24 cellular contexts compared by ENCODE assay signal in the genomic region with DNA sequence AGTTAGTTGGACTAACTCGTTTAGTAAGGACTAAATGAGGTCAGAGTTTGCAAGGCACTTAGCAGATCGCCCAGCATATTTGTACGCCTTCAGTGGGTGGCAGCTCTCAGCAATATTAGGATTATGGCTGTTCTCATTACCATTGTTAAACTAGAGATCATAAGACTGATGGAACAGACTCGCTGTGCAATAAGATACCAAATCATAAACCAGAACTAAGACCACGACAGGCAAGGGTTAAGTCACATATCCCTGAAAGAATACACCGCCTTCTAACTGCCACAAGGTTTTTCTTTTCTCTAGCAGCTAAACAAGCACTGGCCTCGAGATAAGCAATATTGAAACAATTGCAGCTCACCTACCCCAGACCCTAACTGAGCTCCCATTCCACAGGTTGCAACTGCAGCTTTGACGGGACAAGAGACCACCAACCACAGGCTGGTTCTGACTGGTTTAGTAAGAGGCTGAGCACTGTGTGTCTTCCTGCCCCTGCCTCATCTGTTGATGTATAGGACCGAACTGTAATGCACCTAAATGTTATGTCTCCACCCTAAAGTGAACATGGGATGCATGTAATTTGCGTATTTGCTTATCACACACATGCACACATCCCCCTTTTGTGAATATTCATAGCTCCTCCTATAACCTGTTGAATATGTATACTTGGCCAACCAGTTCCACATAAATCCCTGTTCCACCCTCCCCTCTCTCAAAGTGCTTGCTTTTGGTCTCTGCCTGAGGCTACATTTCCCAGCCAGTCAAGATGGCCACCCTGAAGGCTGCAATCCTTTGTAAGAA.
A peak's percentile ranks its signal among the peaks of the same experiment; 100 is the strongest.
DNase-seq lines count a peak whose midpoint lies in the region; ATAC-seq, FAIRE-seq and TF ChIP-seq lines count a peak whose summit lies in the region.
"Had no signal": no experiment of that assay in that cellular context is flagged by ENCODE, and none has a peak within 500 bp of the region (broad histone marks: within the 10 kb centered on the region; RNA-seq: fewer than 3 reads in every experiment).

No MANE protein-coding gene starts in this region.

- H3K36me3 Mint-ChIP-seq in endodermal cell (ENCODE audit: low read depth) = peaks cover 7% of the 10 kb centered on the region
- no peaks in the 10 kb centered on the region for H3K36me3 Mint-ChIP-seq in progenitor cell of endocrine pancreas (ENCODE audit: insufficient read depth)
- peaks cover 12% of the 10 kb centered on the region for H3K36me3 Mint-ChIP-seq in mesothelial cell of epicardium
- H3K36me3 Mint-ChIP-seq: CD8-positive, alpha-beta memory T cell had no signal

- no peak for TF ChIP-seq CTCF in GM12878 (IDR thresholded peaks at IDR 0.05 in 2 of 3, conservative IDR thresholded peaks at IDR 0.05 in 1 of 3; ENCODE audit: control insufficient read depth in 2 of 3, extremely low read depth in 1 of 3, insufficient read depth in 1 of 3, low read depth in 3 of 3, low read length in 3 of 3)
- TF ChIP-seq CTCF in endodermal cell (conservative IDR thresholded peaks at IDR 0.05) = no peak
- TF ChIP-seq CTCF in progenitor cell of endocrine pancreas (IDR thresholded peaks at IDR 0.05; ENCODE audit: unreplicated experiment) = no peak
- no peak for TF ChIP-seq CTCF in mesothelial cell of epicardium (IDR thresholded peaks at IDR 0.05; ENCODE audit: unreplicated experiment)

- peak overlapping the region; percentile 99 for H3K27ac ChIP-seq in BLaER1
- no peak overlapping the region for H3K27ac ChIP-seq in GM12878 (ENCODE audit: control insufficient read depth, insufficient read depth)
- H3K27ac ChIP-seq in endodermal cell (ENCODE audit: low read depth, low read length) = no peak overlapping the region
- H3K27ac ChIP-seq: C4-2B, SJSA1 had no signal

- H3K9ac ChIP-seq in BLaER1 (no peak overlapping the region; the same call in 1 of the 2 replicates), GM12878 (ENCODE audit: control insufficient read depth, insufficient read depth, low read length) (no peak overlapping the region), endodermal cell (ENCODE audit: extremely low read depth, low read length, poor library complexity, severe bottlenecking) (no peak overlapping the region)

- POLR2A ChIA-PET in GM12878 (lab: Charles Lee) = no interaction called here

- SMC1A ChIA-PET in GM12878 (lab: Charles Lee; ENCODE audit: uncharacterized antibody, unreplicated experiment) = no interaction called here

- in situ Hi-C loops in GM12878 (cut with MboI) = no loop called here

- H3K9me3 ChIP-seq in BLaER1 = no peaks in the 10 kb centered on the region
- H3K9me3 ChIP-seq in GM12878 (replicated peaks; ENCODE audit: control insufficient read depth, insufficient read depth, low read length) = no peaks in the 10 kb centered on the region
- H3K9me3 ChIP-seq in endodermal cell (ENCODE audit: control insufficient read depth, low read length) = peaks cover 11% of the 10 kb centered on the region
- H3K9me3 ChIP-seq: MG63, SJSA1 had no signal

- intact Hi-C loops in GM12878 (cut with micrococcal nuclease; ENCODE audit: unreplicated experiment) = no loop called here

- DNase-seq in GM12878 (ENCODE audit: low read depth, low spot score) (no peak), endodermal cell (no peak), progenitor cell of endocrine pancreas (ENCODE audit: low spot score, unreplicated experiment) (no peak), MV-4-11 (lab: John Stamatoyannopoulos, UW) (no peak), erythroblast (lab: John Stamatoyannopoulos, UW) (no peak), mesothelial cell of epicardium (ENCODE audit: low spot score in 2 of 2, unreplicated experiment in 2 of 2) (no peak)
- DNase-seq: 8988T, Calu3, DMS53, GDM1, MG63, NCI-H1048, NCI-H1436, NCI-H187 treated with DMSO at 0.1 percent for 48 hours, NCI-H2107, NCI-H510A, OCI-M1 had no signal

- H3K4me2 ChIP-seq in BLaER1 (peak overlapping the region; percentile 100), GM12878 (ENCODE audit: control insufficient read depth, insufficient read depth) (no peak overlapping the region)

- H3K4me3 Mint-ChIP-seq in endodermal cell (no peak overlapping the region), progenitor cell of endocrine pancreas (ENCODE audit: low read depth) (no peak overlapping the region), mesothelial cell of epicardium (no peak overlapping the region)
- H3K4me3 Mint-ChIP-seq: CD8-positive, alpha-beta memory T cell had no signal

- BruUV-seq in GM12878 (replicated peaks; lab: Mats Ljungman, UMichigan) = no TSS peak

- no peak for TF ChIP-seq RAD21 in GM12878 (IDR thresholded peaks at IDR 0.05; ENCODE audit: insufficient read depth, low read depth, low read length)

- H3K4me1 Mint-ChIP-seq in endodermal cell (peaks cover 18% of the 10 kb centered on the region), progenitor cell of endocrine pancreas (ENCODE audit: low read depth) (peaks cover 14% of the 10 kb centered on the region), mesothelial cell of epicardium (peaks cover 3% of the 10 kb centered on the region)
- H3K4me1 Mint-ChIP-seq: CD8-positive, alpha-beta memory T cell had no signal

- TF ChIP-seq POLR2A in GM12878 (IDR thresholded peaks at IDR 0.05; ENCODE audit: low read depth, low read length) (no peak), erythroblast (IDR thresholded peaks at IDR 0.05; ENCODE audit: low read length) (no peak)

- RAD21 ChIA-PET in GM12878 (lab: Charles Lee; ENCODE audit: unreplicated experiment) = no interaction called here

- peak; percentile 47 for FAIRE-seq in GM12878 (lab: Jason Lieb, UNC)
- FAIRE-seq: H54, RCC 7860 had no signal

- no peak for TF ChIP-seq EP300 in GM12878 (IDR thresholded peaks at IDR 0.05; ENCODE audit: borderline replicate concordance in 1 of 2, control insufficient read depth in 1 of 2, low read depth in 2 of 2, low read length in 2 of 2)

- peak overlapping the region; percentile 41; the same call in 1 of the 2 replicates for H3K4me3 ChIP-seq in BLaER1
- H3K4me3 ChIP-seq in GM12878 = no peak overlapping the region
- peak overlapping the region; percentile 69 for H3K4me3 ChIP-seq in endodermal cell (ENCODE audit: low read length)
- H3K4me3 ChIP-seq: MG63, SJSA1 had no signal

- H3K36me3 ChIP-seq in BLaER1 (no peaks in the 10 kb centered on the region), GM12878 (ENCODE audit: control insufficient read depth in 2 of 2, insufficient read depth in 2 of 2, low read length in 1 of 2) (no peaks in the 10 kb centered on the region), endodermal cell (ENCODE audit: control insufficient read depth, insufficient read depth, low read length) (no peaks in the 10 kb centered on the region)
- H3K36me3 ChIP-seq: MG63, SJSA1 had no signal

- H3K27me3 Mint-ChIP-seq in endodermal cell (ENCODE audit: insufficient read depth) = no peaks in the 10 kb centered on the region
- peaks cover 3% of the 10 kb centered on the region for H3K27me3 Mint-ChIP-seq in progenitor cell of endocrine pancreas
- H3K27me3 Mint-ChIP-seq in mesothelial cell of epicardium (ENCODE audit: low read depth) = peaks cover 1% of the 10 kb centered on the region

- no peaks in the 10 kb centered on the region for H3K79me2 ChIP-seq in GM12878 (ENCODE audit: control insufficient read depth, insufficient read depth, low read length)

- no peak overlapping the region for H2AFZ ChIP-seq in GM12878 (ENCODE audit: control insufficient read depth, low read depth, low read length)

- H3K4me1 ChIP-seq in BLaER1 = peaks cover 95% of the 10 kb centered on the region
- H3K4me1 ChIP-seq in GM12878 (ENCODE audit: control insufficient read depth, insufficient read depth, low read length) = no peaks in the 10 kb centered on the region
- peaks cover 4% of the 10 kb centered on the region for H3K4me1 ChIP-seq in endodermal cell (ENCODE audit: control insufficient read depth, insufficient read depth, low read length)
- H3K4me1 ChIP-seq: SJSA1 had no signal

- H3K27ac Mint-ChIP-seq in endodermal cell = peak overlapping the region; percentile 58
- peak overlapping the region; percentile 63 for H3K27ac Mint-ChIP-seq in progenitor cell of endocrine pancreas
- H3K27ac Mint-ChIP-seq in mesothelial cell of epicardium = no peak overlapping the region
- H3K27ac Mint-ChIP-seq: CD8-positive, alpha-beta memory T cell had no signal

- no peak for ATAC-seq in GM12878
- no peak for ATAC-seq in HG03025 (IDR thresholded peaks at IDR 0.05; ENCODE audit: low FRiP score, unreplicated experiment)

- H3K27me3 ChIP-seq in BLaER1 (no peaks in the 10 kb centered on the region), GM12878 (replicated peaks in 1 of 2; ENCODE audit: control insufficient read depth in 2 of 2, insufficient read depth in 2 of 2, low read length in 1 of 2) (peaks cover 0 to 5% of the 10 kb centered on the region in 2 experiments; a peak in 3 of 4 replicates), endodermal cell (ENCODE audit: control insufficient read depth, insufficient read depth, low read length, poor library complexity, severe bottlenecking) (no peaks in the 10 kb centered on the region)
- H3K27me3 ChIP-seq: MG63, SJSA1 had no signal

- CTCF ChIA-PET in GM12878 (lab: Yijun Ruan, JAX) = interaction anchor here (1.3 kb wide), 1 partner anchor 147 kb away, joined by 3 read pairs; no protein-coding TSS in a partner anchor

- peaks cover 12% of the 10 kb centered on the region for H3K9me3 Mint-ChIP-seq in endodermal cell
- H3K9me3 Mint-ChIP-seq in progenitor cell of endocrine pancreas (ENCODE audit: low read depth) = no peaks in the 10 kb centered on the region
- H3K9me3 Mint-ChIP-seq in mesothelial cell of epicardium = peaks cover 6% of the 10 kb centered on the region
- H3K9me3 Mint-ChIP-seq: CD8-positive, alpha-beta memory T cell had no signal

- 17% methylated on average over 10 of the region's 10 CpGs for WGBS in GM12878 (ENCODE audit: insufficient coverage, insufficient replicate concordance, low lambda C conversion rate, missing lambda C conversion rate)
- WGBS in endodermal cell (ENCODE audit: insufficient coverage in 1 of 2, insufficient read length in 1 of 2), 2 experiments = 78 to 90% methylated on average over 10 of the region's 10 CpGs

- H4K20me1 ChIP-seq in BLaER1 (no peaks in the 10 kb centered on the region), GM12878 (ENCODE audit: control insufficient read depth, insufficient read depth) (no peaks in the 10 kb centered on the region)

TF ChIP-seq in GM12878, 131 proteins besides CTCF, POLR2A, EP300 and RAD21 (continues in another document):
- no peak for TF ChIP-seq ZNF274 (IDR thresholded peaks at IDR 0.05; ENCODE audit: insufficient read depth, insufficient read length)
- no peak for TF ChIP-seq SUZ12 (IDR thresholded peaks at IDR 0.05; ENCODE audit: unreplicated experiment)
- TF ChIP-seq ZBED1 (IDR thresholded peaks at IDR 0.05; ENCODE audit: borderline replicate concordance) = no peak
- no peak for TF ChIP-seq SMAD5 (IDR thresholded peaks at IDR 0.05; ENCODE audit: low read depth)
- no peak for TF ChIP-seq SPI1 (IDR thresholded peaks at IDR 0.05; ENCODE audit: borderline replicate concordance, insufficient read depth, low read depth, low read length)
